Comparison of ENCODE assay signal across 24 cellular contexts in genomic region chr9:69655065-69655464, GRCh38.
"Had no signal": no experiment of that assay in that cellular context is flagged by ENCODE, and none has a peak within 500 bp of the region (broad histone marks: within the 10 kb centered on the region; RNA-seq: fewer than 3 reads in every experiment).

No MANE protein-coding gene starts in this region.

- H3K4me1 Mint-ChIP-seq: activated CD4-positive, alpha-beta T cell treated with anti-CD3 and anti-CD28 coated beads for 36 hours; naive B cell; stimulated activated memory B cell treated with anti-CD40 and anti-IgM and Interleukin-4, amounts not matched to agents 10 μg/mL and 1 μg/mL and 100 μg/mL, for 72 hours had no signal

- H3K79me2 ChIP-seq: hepatocyte had no signal

- H2AFZ ChIP-seq: hepatocyte, neural progenitor cell had no signal

- H3K36me3 ChIP-seq: adrenal gland, esophagus squamous epithelium, neural progenitor cell, ovary, sigmoid colon, upper lobe of left lung had no signal

- DNase-seq: activated CD4-positive, alpha-beta T cell treated with anti-CD3 and anti-CD28 coated beads for 36 hours; activated CD4-positive, alpha-beta T cell treated with anti-CD3 and anti-CD28 coated beads, Interleukin-2, amount 50 U/mL, for 48 hours; activated gamma-delta T cell treated with Interleukin-2 at 50 U/mL for 16 hours; activated T-cell treated with anti-CD3 and anti-CD28 coated beads for 4 hours; adrenal gland; dermis blood vessel endothelial cell; effector memory CD4-positive, alpha-beta T cell; esophagus squamous epithelium; left cardiac atrium; mesenchymal stem cell; mucosa of descending colon; naive B cell; ovary; sigmoid colon; stimulated activated CD4-positive, alpha-beta T cell treated with anti-CD3 and anti-CD28 coated beads, Interleukin-4, amount 100 ng/mL, for 4 hours; testis; upper lobe of left lung had no signal

- H3K9ac ChIP-seq: neural progenitor cell had no signal

- H3K4me3 Mint-ChIP-seq: activated CD4-positive, alpha-beta T cell treated with anti-CD3 and anti-CD28 coated beads for 36 hours; activated T-helper 1 cell treated with anti-CD3 and anti-CD28 coated beads, Interleukin-12 subunit alpha, Interleukin-12 subunit beta, Interleukin-2, Interleukin-4 antibody, amounts not matched to agents 30 ng/mL and 10 ng/mL and 1 ng/mL, durations not matched to agents 14 hours and 24 hours and 36 hours; naive B cell; neural progenitor cell; stimulated activated memory B cell treated with anti-CD40 and anti-IgM and Interleukin-4, amounts not matched to agents 10 μg/mL and 1 μg/mL and 100 μg/mL, for 72 hours; T-helper 2 cell treated with Interferon-gamma antibody and Interleukin-4, amounts not matched to agents 5 μg/mL and 100 μg/mL, for 36 hours; WTC11 had no signal

- H3K27me3 ChIP-seq: adrenal gland, esophagus squamous epithelium, hepatocyte, neural progenitor cell, ovary, sigmoid colon, testis, upper lobe of left lung had no signal

- H3K4me2 ChIP-seq: hepatocyte, neural progenitor cell had no signal

- H3K27ac Mint-ChIP-seq: activated CD4-positive, alpha-beta T cell treated with anti-CD3 and anti-CD28 coated beads for 36 hours; activated naive CD4-positive, alpha-beta T cell treated with anti-CD3 and anti-CD28 coated beads, Interleukin-2, amount 50 U/mL, for 72 hours; activated T-helper 1 cell treated with anti-CD3 and anti-CD28 coated beads, Interleukin-12 subunit alpha, Interleukin-12 subunit beta, Interleukin-2, Interleukin-4 antibody, amounts not matched to agents 30 ng/mL and 10 ng/mL and 1 ng/mL, durations not matched to agents 14 hours and 24 hours and 36 hours; neural progenitor cell; stimulated activated memory B cell treated with anti-CD40 and anti-IgM and Interleukin-4, amounts not matched to agents 10 μg/mL and 1 μg/mL and 100 μg/mL, for 72 hours; T-helper 2 cell treated with Interferon-gamma antibody and Interleukin-4, amounts not matched to agents 5 μg/mL and 100 μg/mL, for 36 hours; WTC11 had no signal

- H3K4me1 ChIP-seq: adrenal gland, esophagus squamous epithelium, neural progenitor cell, testis, upper lobe of left lung had no signal

- H3K27ac ChIP-seq: adrenal gland, esophagus squamous epithelium, hepatocyte, neural progenitor cell, ovary, sigmoid colon, testis, upper lobe of left lung had no signal

- H3K36me3 Mint-ChIP-seq: activated naive CD4-positive, alpha-beta T cell treated with anti-CD3 and anti-CD28 coated beads, Interleukin-2, amount 50 U/mL, for 72 hours; naive B cell; neural progenitor cell; stimulated activated memory B cell treated with anti-CD40 and anti-IgM and Interleukin-4, amounts not matched to agents 10 μg/mL and 1 μg/mL and 100 μg/mL, for 72 hours; WTC11 had no signal

- H3K4me3 ChIP-seq: adrenal gland, esophagus squamous epithelium, hepatocyte, mucosa of descending colon, neural progenitor cell, ovary, sigmoid colon, testis, upper lobe of left lung had no signal

- H3K9me3 Mint-ChIP-seq: activated naive CD4-positive, alpha-beta T cell treated with anti-CD3 and anti-CD28 coated beads, Interleukin-2, amount 50 U/mL, for 72 hours; activated T-helper 1 cell treated with anti-CD3 and anti-CD28 coated beads, Interleukin-12 subunit alpha, Interleukin-12 subunit beta, Interleukin-2, Interleukin-4 antibody, amounts not matched to agents 30 ng/mL and 10 ng/mL and 1 ng/mL, durations not matched to agents 14 hours and 24 hours and 36 hours; neural progenitor cell; stimulated activated memory B cell treated with anti-CD40 and anti-IgM and Interleukin-4, amounts not matched to agents 10 μg/mL and 1 μg/mL and 100 μg/mL, for 72 hours; T-helper 2 cell treated with Interferon-gamma antibody and Interleukin-4, amounts not matched to agents 5 μg/mL and 100 μg/mL, for 36 hours had no signal

- H3K9me3 ChIP-seq: adrenal gland, esophagus squamous epithelium, mucosa of descending colon, ovary, sigmoid colon, testis, upper lobe of left lung had no signal
